ENCODE assay signal across 23 cellular contexts in the genomic region with DNA sequence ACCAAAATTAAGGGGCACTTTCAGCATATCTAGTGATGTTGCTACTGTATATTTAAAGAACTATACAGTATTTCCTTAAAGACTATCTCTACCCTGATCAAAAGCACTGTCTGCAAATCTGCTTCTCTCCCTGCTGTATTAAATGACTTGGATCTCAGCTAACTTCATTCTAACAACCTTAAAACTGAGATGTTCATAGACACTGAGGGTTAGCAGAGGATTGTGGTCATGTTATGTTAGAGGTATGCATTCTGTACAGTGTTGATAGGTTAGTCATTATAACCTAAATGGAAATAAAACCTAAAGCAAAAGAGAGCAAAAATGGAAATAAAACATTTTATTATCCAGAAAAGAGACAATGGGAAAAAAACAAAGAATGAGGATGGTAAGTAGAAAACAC. TPM values are rescaled to one million over a fixed set of nuclear protein-coding genes. Genes with fewer than 3 reads are reported as not detected.
DNase-seq lines count a peak whose midpoint lies in the region; ATAC-seq, FAIRE-seq and TF ChIP-seq lines count a peak whose summit lies in the region.
"Had no signal": no experiment of that assay in that cellular context is flagged by ENCODE, and none has a peak within 500 bp of the region (broad histone marks: within the 10 kb centered on the region; RNA-seq: fewer than 3 reads in every experiment).

No MANE protein-coding gene starts in this region.

- H3K36me3 Mint-ChIP-seq in activated T-cell treated with anti-CD3 and anti-CD28 coated beads, Interleukin-2, amount 50 U/mL, for 72 hours (ENCODE audit: insufficient read depth in 2 of 2) = peaks cover 20 to 40% of the 10 kb centered on the region in 2 donors
- H3K36me3 Mint-ChIP-seq in T-helper 17 cell (ENCODE audit: low read depth) = peaks cover 31% of the 10 kb centered on the region

- intact Hi-C loops in colonic mucosa (cut with DNase I) = no loop called here
- intact Hi-C loops in pancreas (cut with DNase I) = no loop called here

- H3K9ac ChIP-seq in colonic mucosa (ENCODE audit: low read depth in 2 of 2, low read length in 2 of 2) = no peak overlapping the region

- TF ChIP-seq CTCF in colonic mucosa (IDR thresholded peaks at IDR 0.05) (no peak), pancreas (IDR thresholded peaks at IDR 0.05) (no peak), suprapubic skin (IDR thresholded peaks at IDR 0.05) (no peak)

- H3K27ac ChIP-seq in colonic mucosa = peak overlapping the region; percentile 30
- no peak overlapping the region for H3K27ac ChIP-seq in pancreas
- no peak overlapping the region for H3K27ac ChIP-seq in suprapubic skin
- H3K27ac ChIP-seq: breast epithelium had no signal

- H3K27me3 ChIP-seq in colonic mucosa (no peaks in the 10 kb centered on the region), pancreas (no peaks in the 10 kb centered on the region), suprapubic skin (no peaks in the 10 kb centered on the region)
- H3K27me3 ChIP-seq: breast epithelium, esophagus squamous epithelium had no signal

- H3K4me3 ChIP-seq in colonic mucosa (no peak overlapping the region), pancreas (no peak overlapping the region), suprapubic skin (no peak overlapping the region)
- H3K4me3 ChIP-seq: breast epithelium, esophagus squamous epithelium, HAP-1 had no signal

- H3K36me3 ChIP-seq in colonic mucosa (no peaks in the 10 kb centered on the region), pancreas (no peaks in the 10 kb centered on the region), suprapubic skin (no peaks in the 10 kb centered on the region)
- H3K36me3 ChIP-seq: breast epithelium, HAP-1 had no signal

- H3K9me3 ChIP-seq in T-helper 17 cell (ENCODE audit: control insufficient read depth, low read length, poor library complexity, severe bottlenecking) (no peaks in the 10 kb centered on the region), colonic mucosa (no peaks in the 10 kb centered on the region), pancreas (no peaks in the 10 kb centered on the region), suprapubic skin (no peaks in the 10 kb centered on the region)
- H3K9me3 ChIP-seq: breast epithelium, esophagus squamous epithelium, HAP-1 had no signal

- DNase-seq in activated T-cell treated with anti-CD3 and anti-CD28 coated beads, Interleukin-2, amount 50 U/mL, for 72 hours = no peak
- no peak for DNase-seq in activated T-cell treated with anti-CD3 and anti-CD28 coated beads, Interleukin-2, amount 50 U/mL, for 48 hours
- no peak for DNase-seq in T-helper 17 cell
- DNase-seq in colonic mucosa = no peak
- DNase-seq in stimulated activated naive CD8-positive, alpha-beta T cell treated with anti-CD3 and anti-CD28 coated beads, Interleukin-15, Interleukin-2, amounts not matched to agents 100 U/mL and 50 U/mL, for 24 hours = no peak
- DNase-seq in pancreas = no peak
- no peak for DNase-seq in suprapubic skin (ENCODE audit: low spot score in 2 of 2)
- DNase-seq: activated CD4-positive, alpha-beta T cell treated with anti-CD3 and anti-CD28 coated beads, Interleukin-2, amount 50 U/mL, for 1 hour; activated gamma-delta T cell; COR-L47; esophagus squamous epithelium; glutamatergic neuron; mammary epithelial cell; MM.1S; NCI-H187; SHP77; T-helper 9 cell had no signal

- FAIRE-seq in pancreas (lab: Jason Lieb, UNC) = no peak
- FAIRE-seq: islet of Langerhans had no signal

- H3K4me1 ChIP-seq in colonic mucosa (peaks cover 7% of the 10 kb centered on the region), pancreas (no peaks in the 10 kb centered on the region), suprapubic skin (no peaks in the 10 kb centered on the region)
- H3K4me1 ChIP-seq: breast epithelium, HAP-1 had no signal

- no peak for TF ChIP-seq EP300 in suprapubic skin (IDR thresholded peaks at IDR 0.05)

- H3K4me3 Mint-ChIP-seq in activated T-cell treated with anti-CD3 and anti-CD28 coated beads, Interleukin-2, amount 50 U/mL, for 72 hours = peak overlapping the region; percentile 73 to 93
- peak overlapping the region; percentile 94 for H3K4me3 Mint-ChIP-seq in T-helper 17 cell

- H3K9me3 Mint-ChIP-seq in activated T-cell treated with anti-CD3 and anti-CD28 coated beads, Interleukin-2, amount 50 U/mL, for 72 hours = no peaks in the 10 kb centered on the region

- H3K27ac Mint-ChIP-seq in activated T-cell treated with anti-CD3 and anti-CD28 coated beads, Interleukin-2, amount 50 U/mL, for 72 hours = peak overlapping the region; percentile 100
- peak overlapping the region; percentile 98 for H3K27ac Mint-ChIP-seq in T-helper 17 cell

- no peak for TF ChIP-seq POLR2A in suprapubic skin (IDR thresholded peaks at IDR 0.05)

- peak; percentile 43 to 55 for ATAC-seq in activated T-cell treated with anti-CD3 and anti-CD28 coated beads, Interleukin-2, amount 50 U/mL, for 72 hours (replicated peaks in 1 of 2)
- ATAC-seq in T-helper 17 cell = no peak
- ATAC-seq in stimulated activated naive CD8-positive, alpha-beta T cell treated with anti-CD3 and anti-CD28 coated beads, Interleukin-15, Interleukin-2, amounts not matched to agents 100 U/mL and 50 U/mL, for 24 hours = peak; percentile 48
- no peak for ATAC-seq in pancreas
- ATAC-seq in GM19395 (IDR thresholded peaks at IDR 0.05; ENCODE audit: unreplicated experiment) = no peak

- H3K4me1 Mint-ChIP-seq in activated T-cell treated with anti-CD3 and anti-CD28 coated beads, Interleukin-2, amount 50 U/mL, for 72 hours (ENCODE audit: low read depth) = peaks cover 88% of the 10 kb centered on the region
- peaks cover 64% of the 10 kb centered on the region for H3K4me1 Mint-ChIP-seq in T-helper 17 cell

- H3K27me3 Mint-ChIP-seq in activated T-cell treated with anti-CD3 and anti-CD28 coated beads, Interleukin-2, amount 50 U/mL, for 72 hours (ENCODE audit: low read depth) = no peaks in the 10 kb centered on the region
- no peaks in the 10 kb centered on the region for H3K27me3 Mint-ChIP-seq in T-helper 17 cell

RNA-seq across cellular contexts. Expression of a gene that starts 9.9 kb away (rescaled TPM):
- total RNA-seq in activated T-cell treated with anti-CD3 and anti-CD28 coated beads, Interleukin-2, amount 50 U/mL, for 72 hours = 10 to 100 TPM; 32.8 to 57.5 TPM
- total RNA-seq in T-helper 17 cell (100 to 1,000 TPM; 249 to 322 TPM), colonic mucosa (1 to 10 TPM; 1.5 to 8.3 TPM), pancreas (1 to 10 TPM in 3 of 6 donors, under 1 TPM in 3; 0.23 to 3.5 (median 1.1) TPM), suprapubic skin (1 to 10 TPM; 2.3 to 7.0 (median 4.4) TPM)
- 1 to 10 TPM in 1 of 2 donors, under 1 TPM in 1; 0.61 to 1.2 TPM for polyA plus RNA-seq in pancreas
- total RNA-seq: mammary epithelial cell had no signal
- polyA plus RNA-seq: mammary epithelial cell had no signal

RNA-seq across cellular contexts. Expression of a gene that starts 39.2 kb away (rescaled TPM):
- 10 to 100 TPM; 12.4 to 17.3 TPM for total RNA-seq in activated T-cell treated with anti-CD3 and anti-CD28 coated beads, Interleukin-2, amount 50 U/mL, for 72 hours
- total RNA-seq in T-helper 17 cell = 10 to 100 TPM; 10.1 to 13.6 TPM
- total RNA-seq in colonic mucosa = under 1 TPM in 1 of 2 donors, not detected in 1; 0.35 TPM
- total RNA-seq in pancreas = under 1 TPM in 1 of 6 donors, not detected in 5; 0.22 TPM
- under 1 TPM in 1 of 2 donors, not detected in 1; 0.14 TPM for polyA plus RNA-seq in pancreas
- total RNA-seq in suprapubic skin = not detected
- total RNA-seq: mammary epithelial cell, NCI-H460, temporal lobe had no signal
- polyA plus RNA-seq: mammary epithelial cell had no signal

Comparison
In these comparisons a context has a peak if more than half of its experiments do, and no peak if none do; other contexts are left out.
1. ATAC-seq: peak in activated T-cell treated with anti-CD3 and anti-CD28 coated beads, Interleukin-2, amount 50 U/mL, for 72 hours (2 of 2) and stimulated activated naive CD8-positive, alpha-beta T cell treated with anti-CD3 and anti-CD28 coated beads, Interleukin-15, Interleukin-2, amounts not matched to agents 100 U/mL and 50 U/mL, for 24 hours (single experiment); none in T-helper 17 cell (single experiment), pancreas (0 of 4) and GM19395 (single experiment).
2. RNA of a gene that starts 9.9 kb away (total RNA-seq): 249 to 322 TPM in T-helper 17 cell; 32.8 to 57.5 TPM in activated T-cell treated with anti-CD3 and anti-CD28 coated beads, Interleukin-2, amount 50 U/mL, for 72 hours, 1.5 to 8.3 TPM in colonic mucosa, 2.3 to 7.0 TPM in suprapubic skin and 0.23 to 3.5 TPM in pancreas; every median in the first group is over 4 times any median in the second.
3. RNA of a gene that starts 39.2 kb away (total RNA-seq): 12.4 to 17.3 TPM in activated T-cell treated with anti-CD3 and anti-CD28 coated beads, Interleukin-2, amount 50 U/mL, for 72 hours and 10.1 to 13.6 TPM in T-helper 17 cell; 0.35 TPM in colonic mucosa, 0.22 TPM in pancreas and not detected in suprapubic skin; every median in the first group is over 4 times any median in the second.